ENCODE assay signal across 9 cellular contexts in the genomic region with DNA sequence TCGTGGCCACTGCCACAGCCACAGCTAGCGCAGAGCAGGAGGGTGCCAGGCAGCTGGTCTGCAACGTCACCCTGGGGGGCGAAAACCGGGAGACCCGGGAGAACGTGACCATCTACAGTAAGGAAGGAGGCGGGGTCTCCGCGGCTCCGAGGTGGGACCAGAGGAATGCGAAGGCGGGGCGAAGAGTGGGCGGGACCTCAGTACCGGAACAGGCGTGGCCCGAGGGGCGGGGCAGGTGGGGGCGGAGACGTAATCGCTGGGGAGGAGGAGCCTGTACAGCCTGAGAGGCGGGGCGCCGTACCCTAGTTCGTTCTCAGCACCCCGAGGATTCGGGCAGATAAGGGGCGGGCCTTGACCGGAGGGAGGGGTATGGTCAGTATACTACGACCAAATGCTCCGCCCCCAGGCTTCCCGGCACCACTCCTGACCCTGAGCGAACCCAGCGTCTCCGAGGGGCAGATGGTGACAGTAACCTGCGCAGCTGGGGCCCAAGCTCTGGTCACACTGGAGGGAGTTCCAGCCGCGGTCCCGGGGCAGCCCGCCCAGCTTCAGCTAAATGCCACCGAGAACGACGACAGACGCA. TPM values are rescaled to one million over a fixed set of nuclear protein-coding genes. Genes with fewer than 3 reads are reported as not detected.
A peak's percentile ranks its signal among the peaks of the same experiment; 100 is the strongest.
DNase-seq lines count a peak whose midpoint lies in the region; ATAC-seq and TF ChIP-seq lines count a peak whose summit lies in the region.
"Had no signal": no experiment of that assay in that cellular context is flagged by ENCODE, and none has a peak within 500 bp of the region (broad histone marks: within the 10 kb centered on the region; RNA-seq: fewer than 3 reads in every experiment).

No MANE protein-coding gene starts in this region.

- H3K27me3 ChIP-seq in Caco-2 (replicated peaks; ENCODE audit: control insufficient read depth, insufficient read depth, low read length) (no peaks in the 10 kb centered on the region), esophagus (ENCODE audit: control insufficient read depth in 1 of 2, insufficient read depth in 2 of 2, low read length in 2 of 2) (peaks cover 0 to 25% of the 10 kb centered on the region in 2 donors)
- H3K27me3 ChIP-seq in naive thymus-derived CD4-positive, alpha-beta T cell (ENCODE audit: control insufficient read depth in 2 of 2, insufficient read depth in 2 of 2, low read length in 2 of 2), result peaks cover 8 to 55% of the 10 kb centered on the region in 2 donors

- H3K27ac ChIP-seq in HEK293 (ENCODE audit: extremely low read depth, low read depth, low read length) (peak overlapping the region; percentile 6; the same call in 1 of the 2 replicates), esophagus (ENCODE audit: low read depth in 2 of 2, low read length in 1 of 2) (no peak overlapping the region)
- H3K27ac ChIP-seq in naive thymus-derived CD4-positive, alpha-beta T cell (ENCODE audit: low read depth, low read length), result no peak overlapping the region

- DNase-seq in Caco-2 (peak; percentile 92 to 93), NCI-H526 treated with DMSO at 0.1 percent for 48 hours (lab: John Stamatoyannopoulos, UW) (peak; percentile 9), NCI-H187 (lab: John Stamatoyannopoulos, UW) (no peak)
- DNase-seq in activated CD8-positive, alpha-beta memory T cell treated with anti-CD3 and anti-CD28 coated beads, Interleukin-2, amount 50 U/mL, for 48 hours, result peak; percentile 95
- peak in 8 of 9 donors; percentile 49 to 85 (median 54) for DNase-seq in naive thymus-derived CD4-positive, alpha-beta T cell
- peak; percentile 74 to 77 for DNase-seq in stimulated activated naive CD8-positive, alpha-beta T cell treated with anti-CD3 and anti-CD28 coated beads, Interleukin-15, amount 100 ng/mL, for 72 hours

- no TSS peak for BruUV-seq in Caco-2 (replicated peaks; lab: Mats Ljungman, UMichigan)

- H3K9me3 Mint-ChIP-seq in Caco-2 (ENCODE audit: unreplicated experiment), result no peaks in the 10 kb centered on the region
- H3K9me3 Mint-ChIP-seq in naive thymus-derived CD4-positive, alpha-beta T cell, result peaks cover 0 to 4% (median 0%) of the 10 kb centered on the region in 11 donors
- H3K9me3 Mint-ChIP-seq in stimulated activated naive CD8-positive, alpha-beta T cell treated with anti-CD3 and anti-CD28 coated beads, Interleukin-15, amount 100 ng/mL, for 72 hours, result no peaks in the 10 kb centered on the region

- H3K4me3 ChIP-seq in Caco-2 (ENCODE audit: low read depth, low read length), result peak overlapping the region; percentile 48
- peak overlapping the region; percentile 43 for H3K4me3 ChIP-seq in HEK293 (ENCODE audit: low read depth, low read length)
- peak overlapping the region; percentile 17 to 31 for H3K4me3 ChIP-seq in esophagus (ENCODE audit: low read depth in 1 of 2, low read length in 2 of 2)
- H3K4me3 ChIP-seq in naive thymus-derived CD4-positive, alpha-beta T cell (ENCODE audit: low read length), result peak overlapping the region; percentile 54

- peak; percentile 74 for ATAC-seq in naive thymus-derived CD4-positive, alpha-beta T cell
- ATAC-seq in stimulated activated naive CD8-positive, alpha-beta T cell treated with anti-CD3 and anti-CD28 coated beads, Interleukin-15, amount 100 ng/mL, for 72 hours, result peak; percentile 57

- H3K4me3 Mint-ChIP-seq in Caco-2 (ENCODE audit: unreplicated experiment), result peak overlapping the region; percentile 87
- H3K4me3 Mint-ChIP-seq in naive thymus-derived CD4-positive, alpha-beta T cell, result peak overlapping the region; percentile 70 to 87 (median 80)
- H3K4me3 Mint-ChIP-seq in stimulated activated naive CD8-positive, alpha-beta T cell treated with anti-CD3 and anti-CD28 coated beads, Interleukin-15, amount 100 ng/mL, for 72 hours, result peak overlapping the region; percentile 71 to 85

- peaks cover 7% of the 10 kb centered on the region for H3K27me3 Mint-ChIP-seq in Caco-2 (ENCODE audit: insufficient read depth, unreplicated experiment)
- H3K27me3 Mint-ChIP-seq in naive thymus-derived CD4-positive, alpha-beta T cell, result peaks cover 43 to 81% (median 52%) of the 10 kb centered on the region in 5 donors
- peaks cover 83% of the 10 kb centered on the region for H3K27me3 Mint-ChIP-seq in stimulated activated naive CD8-positive, alpha-beta T cell treated with anti-CD3 and anti-CD28 coated beads, Interleukin-15, amount 100 ng/mL, for 72 hours

- H3K36me3 ChIP-seq in Caco-2 (ENCODE audit: control insufficient read depth, insufficient read depth, low read length) (no peaks in the 10 kb centered on the region; the same call in 1 of the 2 replicates), HEK293 (ENCODE audit: control insufficient read depth in 2 of 2, insufficient read depth in 1 of 2, low read length in 2 of 2) (peaks cover 0 to 5% of the 10 kb centered on the region in 2 experiments; a peak in 1 of 3 replicates), esophagus (ENCODE audit: control insufficient read depth in 2 of 2, insufficient read depth in 2 of 2, low read length in 1 of 2) (no peaks in the 10 kb centered on the region)
- no peaks in the 10 kb centered on the region for H3K36me3 ChIP-seq in naive thymus-derived CD4-positive, alpha-beta T cell (ENCODE audit: control insufficient read depth in 2 of 3, insufficient read depth in 3 of 3, low read length in 3 of 3)

- H3K9me3 ChIP-seq in Caco-2, result no peaks in the 10 kb centered on the region
- no peaks in the 10 kb centered on the region for H3K9me3 ChIP-seq in HEK293 (ENCODE audit: control insufficient read depth, insufficient read depth, low read depth, low read length)
- H3K9me3 ChIP-seq in esophagus (ENCODE audit: control insufficient read depth in 2 of 2, insufficient read depth in 1 of 2, low read depth in 1 of 2, low read length in 1 of 2), result peaks cover 0 to 18% of the 10 kb centered on the region in 2 donors
- H3K9me3 ChIP-seq in naive thymus-derived CD4-positive, alpha-beta T cell (ENCODE audit: control insufficient read depth in 2 of 3, low read length in 3 of 3), result no peaks in the 10 kb centered on the region

- POLR2A ChIA-PET in Caco-2 (lab: Charles Lee), result no interaction called here
- POLR2A ChIA-PET in HEK293 (lab: Yijun Ruan, JAX), result interaction anchor here (1.0 to 2.0 kb wide), 7 partner anchors 13 to 88 kb away, joined by 3 to 13 read pairs (median 7); a partner anchor contains a TSS
- POLR2A ChIA-PET in naive thymus-derived CD4-positive, alpha-beta T cell (lab: Charles Lee), result interaction anchor here (5.3 kb wide), 1 partner anchor 22 kb away, joined by 28 read pairs; a partner anchor contains a TSS

- H3K27ac Mint-ChIP-seq in Caco-2 (ENCODE audit: unreplicated experiment), result no peak overlapping the region
- H3K27ac Mint-ChIP-seq in naive thymus-derived CD4-positive, alpha-beta T cell, result peak overlapping the region in 4 of 9 donors; percentile 34 to 88 (median 68)
- H3K27ac Mint-ChIP-seq in stimulated activated naive CD8-positive, alpha-beta T cell treated with anti-CD3 and anti-CD28 coated beads, Interleukin-15, amount 100 ng/mL, for 72 hours, result no peak overlapping the region

- TF ChIP-seq CTCF in Caco-2 (IDR thresholded peaks at IDR 0.05; ENCODE audit: insufficient read depth in 1 of 2, low read depth in 1 of 2, low read length in 1 of 2, severe bottlenecking in 1 of 2, unreplicated experiment in 1 of 2), result no peak
- no peak for TF ChIP-seq CTCF in HEK293 (tag by site-specific recombination; IDR thresholded peaks at IDR 0.05)

- 1 to 2% methylated on average over 42 to 45 of the region's 45 CpGs for WGBS in esophagus, 2 donors

- CTCF ChIA-PET in Caco-2 (lab: Charles Lee) (interaction anchor here (0.6 to 1.1 kb wide), 4 partner anchors 21 to 108 kb away, joined by 3 to 4 read pairs (median 4); a partner anchor contains a TSS), HEK293 (lab: Yijun Ruan, JAX) (interaction anchor here (0.7 to 1.9 kb wide), 5 partner anchors 9 to 42 kb away, joined by 3 to 6 read pairs (median 4); no protein-coding TSS in a partner anchor)
- CTCF ChIA-PET in naive thymus-derived CD4-positive, alpha-beta T cell (lab: Charles Lee), result interaction anchor here (1.5 kb wide), 2 partner anchors 23 to 96 kb away, joined by 5 read pairs; no protein-coding TSS in a partner anchor

- H3K4me1 ChIP-seq in Caco-2, result peaks cover 18% of the 10 kb centered on the region
- peaks cover 4% of the 10 kb centered on the region; the same call in 1 of the 2 replicates for H3K4me1 ChIP-seq in HEK293 (ENCODE audit: control insufficient read depth, insufficient read depth, low read length)
- peaks cover 23 to 60% of the 10 kb centered on the region in 2 donors for H3K4me1 ChIP-seq in esophagus (ENCODE audit: control insufficient read depth in 2 of 2, insufficient read depth in 2 of 2, low read length in 1 of 2)
- peaks cover 62 to 66% of the 10 kb centered on the region in 2 donors for H3K4me1 ChIP-seq in naive thymus-derived CD4-positive, alpha-beta T cell (ENCODE audit: control insufficient read depth in 2 of 2, insufficient read depth in 2 of 2, low read length in 2 of 2)

- intact Hi-C loops in Caco-2 (cut with micrococcal nuclease; ENCODE audit: unreplicated experiment), result no loop called here
- intact Hi-C loops in naive thymus-derived CD4-positive, alpha-beta T cell (cut with micrococcal nuclease), result loop anchor here in 1 of 2 donors (5.0 kb wide), 1 partner anchor 220 kb away; no protein-coding TSS in a partner anchor

- peaks cover 14% of the 10 kb centered on the region for H3K36me3 Mint-ChIP-seq in Caco-2 (ENCODE audit: insufficient read depth, unreplicated experiment)
- H3K36me3 Mint-ChIP-seq in naive thymus-derived CD4-positive, alpha-beta T cell, result peaks cover 0 to 12% (median 0%) of the 10 kb centered on the region in 5 donors

- H3K4me1 Mint-ChIP-seq in Caco-2 (ENCODE audit: low read depth, unreplicated experiment), result peaks cover 15% of the 10 kb centered on the region
- H3K4me1 Mint-ChIP-seq in naive thymus-derived CD4-positive, alpha-beta T cell, result peaks cover 44 to 71% (median 60%) of the 10 kb centered on the region in 7 donors
- peaks cover 85% of the 10 kb centered on the region for H3K4me1 Mint-ChIP-seq in stimulated activated naive CD8-positive, alpha-beta T cell treated with anti-CD3 and anti-CD28 coated beads, Interleukin-15, amount 100 ng/mL, for 72 hours

RNA-seq across cellular contexts. Expression of a gene that starts 2.5 kb away (rescaled TPM):
- total RNA-seq in Caco-2 (2022), result 2.5 and 3.2 TPM in 2 replicates
- under 1 TPM; 0.27 to 0.45 TPM for polyA plus RNA-seq in esophagus
- 1 to 10 TPM in 1 of 5 experiments, under 1 TPM in 2, not detected in 2; 0.46 to 2.4 (median 0.48) TPM for total RNA-seq in naive thymus-derived CD4-positive, alpha-beta T cell
- polyA plus RNA-seq in naive thymus-derived CD4-positive, alpha-beta T cell, result not detected

RNA-seq across cellular contexts. Expression of a gene that starts 5.5 kb away (rescaled TPM):
- total RNA-seq in Caco-2 (2022), result 9.0 and 9.4 TPM in 2 replicates
- polyA plus RNA-seq in esophagus, result under 1 TPM; 0.12 to 0.26 TPM
- total RNA-seq in naive thymus-derived CD4-positive, alpha-beta T cell, result 1 to 10 TPM in 3 of 5 experiments, under 1 TPM in 2; 0.40 to 3.7 (median 1.2) TPM
- under 1 TPM; 0.52 to 0.55 TPM for polyA plus RNA-seq in naive thymus-derived CD4-positive, alpha-beta T cell
- total RNA-seq: HT1080 had no signal

RNA-seq across cellular contexts. Expression of a gene that starts 17.3 kb away (rescaled TPM):
- 2.5 and 3.8 TPM in 2 replicates for total RNA-seq in Caco-2 (2022)
- 1 to 10 TPM; 2.0 to 8.2 TPM for polyA plus RNA-seq in esophagus
- total RNA-seq in naive thymus-derived CD4-positive, alpha-beta T cell, result 10 to 100 TPM in 1 of 5 experiments, 1 to 10 TPM in 4; 1.2 to 11.4 (median 6.2) TPM
- under 1 TPM in 1 of 2 donors, not detected in 1; 0.22 TPM for polyA plus RNA-seq in naive thymus-derived CD4-positive, alpha-beta T cell

RNA-seq across cellular contexts. Expression of a gene that starts 21.4 kb away (rescaled TPM):
- 15.7 and 17.9 TPM in 2 replicates for total RNA-seq in Caco-2 (2022)
- polyA plus RNA-seq in esophagus, result 1 to 10 TPM; 4.8 to 8.8 TPM
- 10 to 100 TPM in 3 of 5 experiments, 1 to 10 TPM in 2; 3.6 to 47.2 (median 16.3) TPM for total RNA-seq in naive thymus-derived CD4-positive, alpha-beta T cell
- 1 to 10 TPM; 1.2 to 3.9 TPM for polyA plus RNA-seq in naive thymus-derived CD4-positive, alpha-beta T cell

RNA-seq across cellular contexts. Expression of a gene that starts 23.5 kb away (rescaled TPM):
- total RNA-seq in Caco-2 (2022), result 28.7 and 30.3 TPM in 2 replicates
- 10 to 100 TPM; 18.3 to 18.5 TPM for polyA plus RNA-seq in esophagus
- 10 to 100 TPM in 2 of 5 experiments, 1 to 10 TPM in 3; 5.7 to 10.5 (median 9.3) TPM for total RNA-seq in naive thymus-derived CD4-positive, alpha-beta T cell
- polyA plus RNA-seq in naive thymus-derived CD4-positive, alpha-beta T cell, result 10 to 100 TPM; 18.3 to 19.4 TPM

Comparison
In these comparisons a context has a peak if more than half of its experiments do, and no peak if none do; other contexts are left out.
1. DNase-seq: peak in Caco-2 (2 of 2), NCI-H526 treated with DMSO at 0.1 percent for 48 hours (single experiment), activated CD8-positive, alpha-beta memory T cell treated with anti-CD3 and anti-CD28 coated beads, Interleukin-2, amount 50 U/mL, for 48 hours (single experiment), naive thymus-derived CD4-positive, alpha-beta T cell (8 of 9) and stimulated activated naive CD8-positive, alpha-beta T cell treated with anti-CD3 and anti-CD28 coated beads, Interleukin-15, amount 100 ng/mL, for 72 hours (2 of 2); none in NCI-H187 (0 of 2).
2. Peak in every context shown above with its lines, with median percentiles within 50 percentile points of each other: H3K4me3 ChIP-seq and H3K4me3 Mint-ChIP-seq.